Comparison of ENCODE assay signal across 17 cellular contexts in genomic region chr21:34517039-34517438, GRCh38. TPM values are rescaled to one million over a fixed set of nuclear protein-coding genes. Genes with fewer than 3 reads are reported as not detected.
A peak's percentile ranks its signal among the peaks of the same experiment; 100 is the strongest.
DNase-seq lines count a peak whose midpoint lies in the region; ATAC-seq and TF ChIP-seq lines count a peak whose summit lies in the region.
"Had no signal": no experiment of that assay in that cellular context is flagged by ENCODE, and none has a peak within 500 bp of the region (broad histone marks: within the 10 kb centered on the region; RNA-seq: fewer than 3 reads in every experiment).

No MANE protein-coding gene starts in this region.

- H3K79me2 ChIP-seq in parathyroid adenoma: no peaks in the 10 kb centered on the region

- ATAC-seq in Right ventricle myocardium superior (ENCODE audit: poor library complexity) (no peak), HG02884 (IDR thresholded peaks at IDR 0.05; ENCODE audit: unreplicated experiment) (no peak)

- intact Hi-C loops in left ventricle myocardium inferior (cut with micrococcal nuclease) (no loop called here), Right ventricle myocardium superior (cut with DNase I) (no loop called here), posterior cingulate gyrus (cut with DNase I) (no loop called here)
- intact Hi-C loops in activated T-helper 2 cell treated with anti-CD3 and anti-CD28 coated beads, Interferon-gamma antibody, Interleukin-2, Interleukin-4, amounts not matched to agents 10 μg/mL and 5 μg/mL and 100 μg/mL, durations not matched to agents 14 hours and 24 hours and 36 hours (cut with micrococcal nuclease): no loop called here

- H3K36me3 Mint-ChIP-seq in activated T-helper 2 cell treated with anti-CD3 and anti-CD28 coated beads, Interferon-gamma antibody, Interleukin-2, Interleukin-4, amounts not matched to agents 10 μg/mL and 5 μg/mL and 100 μg/mL, durations not matched to agents 14 hours and 24 hours and 36 hours (ENCODE audit: low read depth): peaks cover 27% of the 10 kb centered on the region

- H3K4me3 Mint-ChIP-seq in activated T-helper 2 cell treated with anti-CD3 and anti-CD28 coated beads, Interferon-gamma antibody, Interleukin-2, Interleukin-4, amounts not matched to agents 10 μg/mL and 5 μg/mL and 100 μg/mL, durations not matched to agents 14 hours and 24 hours and 36 hours (ENCODE audit: low read depth): no peak overlapping the region
- H3K4me3 Mint-ChIP-seq: CD4-positive, CD25-positive, alpha-beta regulatory T cell had no signal

- H3K27me3 ChIP-seq in left ventricle myocardium inferior (ENCODE audit: low read depth): no peaks in the 10 kb centered on the region
- no peaks in the 10 kb centered on the region for H3K27me3 ChIP-seq in HL-60 (ENCODE audit: insufficient read depth, poor library complexity, severe bottlenecking)
- no peaks in the 10 kb centered on the region for H3K27me3 ChIP-seq in parathyroid adenoma (ENCODE audit: control insufficient read depth, insufficient read depth, low read length)
- H3K27me3 ChIP-seq: BE2C, Peyer's patch, SJCRH30 had no signal

- H3K9me3 ChIP-seq in left ventricle myocardium inferior (replicated peaks) (no peaks in the 10 kb centered on the region), parathyroid adenoma (ENCODE audit: control insufficient read depth, low read length) (no peaks in the 10 kb centered on the region)
- H3K9me3 ChIP-seq: BE2C, Peyer's patch, SJCRH30 had no signal

- H3K4me3 ChIP-seq in left ventricle myocardium inferior (no peak overlapping the region), HL-60 (replicated peaks; ENCODE audit: insufficient read depth, low read length) (no peak overlapping the region), parathyroid adenoma (ENCODE audit: low read depth, low read length) (peak overlapping the region; percentile 58)
- H3K4me3 ChIP-seq: Peyer's patch, SJCRH30 had no signal

- no peak overlapping the region for H2AFZ ChIP-seq in parathyroid adenoma

- H3K27ac ChIP-seq in left ventricle myocardium inferior (replicated peaks): peak overlapping the region; percentile 54
- H3K27ac ChIP-seq in HL-60 (replicated peaks): peak overlapping the region; percentile 77
- peak overlapping the region; percentile 100 for H3K27ac ChIP-seq in parathyroid adenoma
- H3K27ac ChIP-seq: KMS-11, Peyer's patch, SJCRH30 had no signal

- H3K9me3 Mint-ChIP-seq in activated T-helper 2 cell treated with anti-CD3 and anti-CD28 coated beads, Interferon-gamma antibody, Interleukin-2, Interleukin-4, amounts not matched to agents 10 μg/mL and 5 μg/mL and 100 μg/mL, durations not matched to agents 14 hours and 24 hours and 36 hours: no peaks in the 10 kb centered on the region
- H3K9me3 Mint-ChIP-seq: CD4-positive, CD25-positive, alpha-beta regulatory T cell had no signal

- no peak overlapping the region for H3K9ac ChIP-seq in parathyroid adenoma
- H3K9ac ChIP-seq: KMS-11 had no signal

- H3K4me1 Mint-ChIP-seq in activated T-helper 2 cell treated with anti-CD3 and anti-CD28 coated beads, Interferon-gamma antibody, Interleukin-2, Interleukin-4, amounts not matched to agents 10 μg/mL and 5 μg/mL and 100 μg/mL, durations not matched to agents 14 hours and 24 hours and 36 hours (ENCODE audit: low read depth): peaks cover 29% of the 10 kb centered on the region

- peaks cover 51% of the 10 kb centered on the region for H3K36me3 ChIP-seq in left ventricle myocardium inferior
- H3K36me3 ChIP-seq in parathyroid adenoma (ENCODE audit: control insufficient read depth, insufficient read depth, low read length): no peaks in the 10 kb centered on the region
- H3K36me3 ChIP-seq: BE2C had no signal

- TF ChIP-seq CTCF in left ventricle myocardium inferior (IDR thresholded peaks at IDR 0.05; ENCODE audit: borderline replicate concordance) (no peak), HL-60 (IDR thresholded peaks at IDR 0.05; ENCODE audit: insufficient read depth, low read length) (no peak), parathyroid adenoma (IDR thresholded peaks at IDR 0.05) (no peak)

- H3K27ac Mint-ChIP-seq in activated T-helper 2 cell treated with anti-CD3 and anti-CD28 coated beads, Interferon-gamma antibody, Interleukin-2, Interleukin-4, amounts not matched to agents 10 μg/mL and 5 μg/mL and 100 μg/mL, durations not matched to agents 14 hours and 24 hours and 36 hours: peak overlapping the region; percentile 9
- H3K27ac Mint-ChIP-seq: CD4-positive, CD25-positive, alpha-beta regulatory T cell had no signal

- H3K27me3 Mint-ChIP-seq in activated T-helper 2 cell treated with anti-CD3 and anti-CD28 coated beads, Interferon-gamma antibody, Interleukin-2, Interleukin-4, amounts not matched to agents 10 μg/mL and 5 μg/mL and 100 μg/mL, durations not matched to agents 14 hours and 24 hours and 36 hours (ENCODE audit: low read depth): peaks cover 2% of the 10 kb centered on the region

- H3K4me1 ChIP-seq in left ventricle myocardium inferior (peaks cover 34% of the 10 kb centered on the region), parathyroid adenoma (peaks cover 64% of the 10 kb centered on the region)
- H3K4me1 ChIP-seq: BE2C, SJCRH30 had no signal

- H3K4me2 ChIP-seq in parathyroid adenoma (ENCODE audit: low read length): peak overlapping the region; percentile 19
- H3K4me2 ChIP-seq: KMS-11 had no signal

- no peak for DNase-seq in left ventricle myocardium inferior
- DNase-seq in Right ventricle myocardium superior: no peak
- no peak for DNase-seq in HL-60 (ENCODE audit: low read depth in 1 of 2, low spot score in 1 of 2)
- no peak for DNase-seq in activated T-helper 2 cell treated with anti-CD3 and anti-CD28 coated beads, Interferon-gamma antibody, Interleukin-2, Interleukin-4, amounts not matched to agents 10 μg/mL and 5 μg/mL and 100 μg/mL, durations not matched to agents 14 hours and 24 hours and 36 hours (ENCODE audit: low spot score)
- no peak for DNase-seq in posterior cingulate gyrus
- DNase-seq: BE2C, EL, NCI-H1105, NCI-H146, NCI-H2171, NCI-H524 treated with DMSO at 0.1 percent for 48 hours, Peyer's patch, SJCRH30 had no signal

RNA-seq across cellular contexts. Expression of gene KCNE1, which starts 5.0 kb away (rescaled TPM):
- total RNA-seq in left ventricle myocardium inferior: 4.8 TPM
- total RNA-seq in Right ventricle myocardium superior: 4.3 TPM
- 0.37 and 0.46 TPM in 2 replicates for total RNA-seq in activated T-helper 2 cell treated with anti-CD3 and anti-CD28 coated beads, Interferon-gamma antibody, Interleukin-2, Interleukin-4, amounts not matched to agents 10 μg/mL and 5 μg/mL and 100 μg/mL, durations not matched to agents 14 hours and 24 hours and 36 hours
